In the genomic region with DNA sequence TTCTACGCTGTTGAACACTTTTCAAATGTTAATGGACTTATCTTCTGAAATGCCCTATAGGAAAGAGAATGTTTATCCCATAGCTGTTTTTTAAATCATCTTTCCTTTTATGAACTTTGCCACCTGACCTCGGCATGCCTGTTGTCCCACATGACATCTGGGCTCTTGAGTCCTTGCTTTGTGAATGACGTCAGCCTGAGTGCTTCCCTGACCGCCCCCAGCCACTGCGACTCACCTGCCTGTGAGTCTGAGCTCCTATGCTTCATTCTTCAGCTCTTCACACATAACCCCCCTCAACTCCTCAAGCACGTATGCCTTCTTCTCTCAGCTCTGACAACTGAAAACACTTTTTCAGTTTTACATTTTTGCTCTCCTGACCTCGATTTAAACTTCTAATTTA, we compare ENCODE assay signal across 13 cellular contexts.
DNase-seq lines count a peak whose midpoint lies in the region; ATAC-seq and TF ChIP-seq lines count a peak whose summit lies in the region.
"Had no signal": no experiment of that assay in that cellular context is flagged by ENCODE, and none has a peak within 500 bp of the region (broad histone marks: within the 10 kb centered on the region; RNA-seq: fewer than 3 reads in every experiment).

No MANE protein-coding gene starts in this region.

- H3K27me3 ChIP-seq in H7 (ENCODE audit: control insufficient read depth, insufficient read depth, low read length) (no peaks in the 10 kb centered on the region), left lung (no peaks in the 10 kb centered on the region)

- DNase-seq in NCI-H345 (lab: John Stamatoyannopoulos, UW) (peak; percentile 31), NCI-H345 treated with DMSO at 0.1 percent for 48 hours (lab: John Stamatoyannopoulos, UW; ENCODE audit: unreplicated experiment) (no peak), DMS53 (lab: John Stamatoyannopoulos, UW) (peak; percentile 67), NCI-H510A (lab: John Stamatoyannopoulos, UW) (peak; percentile 46), SHP77 treated with DMSO at 0.1 percent for 48 hours (lab: John Stamatoyannopoulos, UW) (peak; percentile 59), H7 (no peak), left lung (no peak)
- DNase-seq: C1 segment of cervical spinal cord; CD4-positive, alpha-beta T cell; HCEC 1CT; HFFc6 had no signal

- H3K36me3 ChIP-seq in H7 (replicated peaks; ENCODE audit: control insufficient read depth, insufficient read depth, low read length) (no peaks in the 10 kb centered on the region), left lung (no peaks in the 10 kb centered on the region)

- H3K4me1 ChIP-seq in left lung = no peaks in the 10 kb centered on the region

- H3K27ac ChIP-seq in left lung = no peak overlapping the region

- ATAC-seq in GM21447 (IDR thresholded peaks at IDR 0.05; ENCODE audit: unreplicated experiment) (no peak), left lung (no peak)
- ATAC-seq: GM12878 had no signal

- intact Hi-C loops in left lung (cut with DNase I) = no loop called here

- TF ChIP-seq CTCF in left lung (IDR thresholded peaks at IDR 0.05) = no peak

- no peaks in the 10 kb centered on the region for H3K9me3 ChIP-seq in left lung

- H3K4me3 ChIP-seq in H7 (ENCODE audit: insufficient read depth, low read depth, low read length) (no peak overlapping the region), left lung (no peak overlapping the region)
- H3K4me3 ChIP-seq: GM12878 had no signal

Comparison
In these comparisons a context has a peak if more than half of its experiments do, and no peak if none do; other contexts are left out.
1. DNase-seq: peak in NCI-H345 (single experiment), DMS53 (single experiment), NCI-H510A (single experiment) and SHP77 treated with DMSO at 0.1 percent for 48 hours (single experiment); none in NCI-H345 treated with DMSO at 0.1 percent for 48 hours (single experiment), H7 (single experiment) and left lung (0 of 2).